Comparison of ENCODE assay signal across 27 cellular contexts in the genomic region with DNA sequence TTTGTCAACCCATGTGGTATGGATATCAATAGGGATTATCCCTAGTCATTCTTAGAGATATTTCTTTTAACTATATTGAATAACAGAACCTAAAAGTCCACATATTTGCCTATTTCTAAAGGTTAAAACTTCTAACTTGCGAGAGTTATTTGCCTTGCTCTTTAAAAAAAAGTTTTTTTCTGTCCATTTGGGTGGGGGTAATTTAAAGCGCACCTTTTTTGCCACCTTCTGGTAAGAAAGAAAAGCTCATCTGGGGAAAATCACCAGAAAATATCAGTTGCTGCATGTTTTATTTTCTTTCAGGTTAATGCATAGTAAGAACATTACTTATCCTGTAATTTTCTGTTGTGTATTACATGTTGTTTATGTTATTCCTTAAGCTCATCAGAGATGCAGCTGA.
DNase-seq lines count a peak whose midpoint lies in the region; ATAC-seq and TF ChIP-seq lines count a peak whose summit lies in the region.
"Had no signal": no experiment of that assay in that cellular context is flagged by ENCODE, and none has a peak within 500 bp of the region (broad histone marks: within the 10 kb centered on the region; RNA-seq: fewer than 3 reads in every experiment).

No MANE protein-coding gene starts in this region.

- H3K36me3 ChIP-seq in HCT116 (ENCODE audit: control insufficient read depth in 1 of 2, insufficient read depth in 2 of 2, low read length in 2 of 2) (no peaks in the 10 kb centered on the region), SU-DHL-6 (ENCODE audit: low read length) (no peaks in the 10 kb centered on the region), mucosa of descending colon (ENCODE audit: low read depth) (no peaks in the 10 kb centered on the region), ovary (no peaks in the 10 kb centered on the region)
- H3K36me3 ChIP-seq: WERI-Rb-1 had no signal

- 0 out of 2 replicates have a peak, but pooled peaks have one; percentile 14 for TF ChIP-seq RAD21 in HCT116 (IDR thresholded peaks at IDR 0.05; ENCODE audit: low read depth)

- H3K9me2 ChIP-seq in HCT116 (ENCODE audit: insufficient read depth) (no peaks in the 10 kb centered on the region), SU-DHL-6 (replicated peaks; ENCODE audit: insufficient read depth, low read length) (no peaks in the 10 kb centered on the region)
- H3K9me2 ChIP-seq: SK-N-SH had no signal

- peaks cover 9% of the 10 kb centered on the region for H3K27me3 ChIP-seq in HCT116 (ENCODE audit: insufficient read depth, low read length)
- no peaks in the 10 kb centered on the region for H3K27me3 ChIP-seq in SU-DHL-6 (ENCODE audit: low read length)
- no peaks in the 10 kb centered on the region for H3K27me3 ChIP-seq in ovary
- H3K27me3 ChIP-seq: heart right ventricle had no signal

- POLR2A ChIA-PET in HCT116 (lab: Charles Lee) = no interaction called here

- CTCF ChIA-PET in HCT116 (lab: Charles Lee) = interaction anchor here (0.8 to 1.6 kb wide), 4 partner anchors 9 to 42 kb away, joined by 3 to 6 read pairs (median 5); no protein-coding TSS in a partner anchor

- TF ChIP-seq EP300 in ovary (IDR thresholded peaks at IDR 0.05) = no peak

- intact Hi-C loops in HCT116 (cut with micrococcal nuclease) (no loop called here), mucosa of descending colon (cut with DNase I, micrococcal nuclease) (no loop called here), ovary (cut with DNase I) (no loop called here)

- no peak overlapping the region for H3K4me2 ChIP-seq in HCT116 (ENCODE audit: low read length)
- H3K4me2 ChIP-seq in SU-DHL-6 (ENCODE audit: low read depth, low read length, poor library complexity, severe bottlenecking) = peak overlapping the region; percentile 19
- H3K4me2 ChIP-seq: SK-N-SH had no signal

- H2AFZ ChIP-seq in HCT116 (ENCODE audit: low read depth, low read length, poor library complexity, severe bottlenecking) = no peak overlapping the region
- H2AFZ ChIP-seq in SU-DHL-6 (ENCODE audit: low read depth, low read length, severe bottlenecking) = no peak overlapping the region

- H3K4me1 ChIP-seq in HCT116 (ENCODE audit: control insufficient read depth in 1 of 2, insufficient read depth in 2 of 2, low read length in 2 of 2) (no peaks in the 10 kb centered on the region), mucosa of descending colon (ENCODE audit: low read depth) (no peaks in the 10 kb centered on the region), ovary (ENCODE audit: insufficient read depth) (no peaks in the 10 kb centered on the region)

- H3K9me3 ChIP-seq in HCT116 (ENCODE audit: control insufficient read depth in 1 of 2, insufficient read depth in 1 of 2, low read depth in 1 of 2, low read length in 2 of 2) (no peaks in the 10 kb centered on the region), SU-DHL-6 (ENCODE audit: insufficient read depth, low read length) (no peaks in the 10 kb centered on the region), mucosa of descending colon (no peaks in the 10 kb centered on the region), ovary (peaks cover 0 to under 1% of the 10 kb centered on the region in 2 donors)
- H3K9me3 ChIP-seq: SK-N-SH had no signal

- no peak for TF ChIP-seq POLR2A in HCT116 (IDR thresholded peaks at IDR 0.05; ENCODE audit: borderline replicate concordance, extremely low read depth, insufficient read depth, insufficient read length)
- TF ChIP-seq POLR2A in ovary (IDR thresholded peaks at IDR 0.05) = no peak

- H3K4me3 ChIP-seq in HCT116 (replicated peaks in 1 of 2; ENCODE audit: low read depth in 1 of 2, low read length in 2 of 2) = no peak overlapping the region
- no peak overlapping the region for H3K4me3 ChIP-seq in SU-DHL-6 (ENCODE audit: insufficient read depth, low read length, poor library complexity, severe bottlenecking)
- no peak overlapping the region for H3K4me3 ChIP-seq in fibroblast of the aortic adventitia (ENCODE audit: low read depth, low read length)
- H3K4me3 ChIP-seq in mucosa of descending colon = no peak overlapping the region
- H3K4me3 ChIP-seq in ovary = no peak overlapping the region
- H3K4me3 ChIP-seq: heart right ventricle, skin epidermis had no signal

- RAD21 ChIA-PET in HCT116 (lab: Charles Lee; ENCODE audit: low non-redundant PET in 1 of 2, low total read pairs in 2 of 2, uncharacterized antibody in 2 of 2, unreplicated experiment in 2 of 2) = no interaction called here

- H3K9ac ChIP-seq in HCT116 (ENCODE audit: low read length) = no peak overlapping the region
- no peak overlapping the region for H3K9ac ChIP-seq in SU-DHL-6 (ENCODE audit: low read length)
- H3K9ac ChIP-seq: SK-N-SH had no signal

- H3K79me2 ChIP-seq in HCT116 (ENCODE audit: insufficient read depth, low read length) = no peaks in the 10 kb centered on the region
- no peaks in the 10 kb centered on the region for H3K79me2 ChIP-seq in SU-DHL-6 (ENCODE audit: insufficient read depth, low read length)

- no TSS peak for BruUV-seq in HCT116 (replicated peaks; lab: Mats Ljungman, UMichigan)

- no peaks in the 10 kb centered on the region for H3F3A ChIP-seq in SU-DHL-6 (ENCODE audit: insufficient read depth)

- WGBS in ovary, 3 donors = 80 to 93% (median 86%) methylated on average over 2 of the region's 2 CpGs

- ATAC-seq in HCT116 = no peak
- ATAC-seq in mucosa of descending colon = no peak
- ATAC-seq: heart right ventricle, left cardiac atrium had no signal

- H4K20me1 ChIP-seq in HCT116 (ENCODE audit: insufficient read depth) = no peaks in the 10 kb centered on the region
- no peaks in the 10 kb centered on the region for H4K20me1 ChIP-seq in SU-DHL-6 (ENCODE audit: low read depth, low read length)

- DNase-seq in HCT116 (ENCODE audit: low read depth, low spot score) = no peak
- peak; percentile 2 for DNase-seq in fibroblast of the aortic adventitia (ENCODE audit: low read depth)
- DNase-seq in HuH-7 (ENCODE audit: low spot score) = no peak
- DNase-seq in mucosa of descending colon = no peak
- no peak for DNase-seq in HUDEP-2 (lab: John Stamatoyannopoulos, UW; ENCODE audit: unreplicated experiment in 76 of 76)
- DNase-seq in ovary = no peak
- DNase-seq: activated CD4-positive, alpha-beta T cell treated with anti-CD3 and anti-CD28 coated beads, Interleukin-2, amount 10 ng/mL, durations not matched to agents 7 days and 5 days; activated naive CD4-positive, alpha-beta T cell treated with anti-CD3 and anti-CD28 coated beads, Interleukin-2, amount 50 U/mL, for 16 hours; AML-193; amygdala; caudate nucleus; CD8-positive, alpha-beta memory T cell; dermis blood vessel endothelial cell; heart right ventricle; left cardiac atrium; mammary epithelial cell; NCI-H1048; NCI-H1930; NCI-H69; SK-N-SH; T-helper 2 cell; trophoblast cell; WERI-Rb-1 had no signal

- H3K27ac ChIP-seq in HCT116 (ENCODE audit: low read depth, low read length) (no peak overlapping the region), SU-DHL-6 (ENCODE audit: low read depth, low read length) (no peak overlapping the region), ovary (no peak overlapping the region)
- H3K27ac ChIP-seq: heart right ventricle, RWPE1, skin epidermis, WERI-Rb-1 had no signal

- peak; percentile 27; the same call in 1 of the 3 replicates for TF ChIP-seq CTCF in GM12872 (IDR thresholded peaks at IDR 0.05; ENCODE audit: insufficient read depth, low read depth, low read length)
- TF ChIP-seq CTCF in HCT116 (IDR thresholded peaks at IDR 0.05 in 2 of 3, conservative IDR thresholded peaks at IDR 0.05 in 1 of 3; ENCODE audit: borderline replicate concordance in 1 of 3, insufficient read depth in 1 of 3, low read depth in 2 of 3, low read length in 2 of 3) = peak in 1 of 3 experiments; percentile 30; a peak in 1 of 6 replicates
- peak; percentile 27 for TF ChIP-seq CTCF in SU-DHL-6 (IDR thresholded peaks at IDR 0.05; ENCODE audit: insufficient read depth, low read length, poor library complexity, severe bottlenecking)
- TF ChIP-seq CTCF in fibroblast of the aortic adventitia (IDR thresholded peaks at IDR 0.05; ENCODE audit: insufficient read depth, low read length) = no peak
- no peak for TF ChIP-seq CTCF in mucosa of descending colon (IDR thresholded peaks at IDR 0.05)
- TF ChIP-seq CTCF in ovary (IDR thresholded peaks at IDR 0.05) = no peak

TF ChIP-seq in HCT116, 20 proteins besides CTCF, POLR2A, EP300 and RAD21 (continues in another document):
- TF ChIP-seq JUND (IDR thresholded peaks at IDR 0.05) = no peak
- no peak for TF ChIP-seq EZH2phosphoT487 (IDR thresholded peaks at IDR 0.05; ENCODE audit: borderline replicate concordance)
- no peak for TF ChIP-seq CEBPB (IDR thresholded peaks at IDR 0.05; ENCODE audit: low read depth)
- no peak for TF ChIP-seq ELF1 (IDR thresholded peaks at IDR 0.05; ENCODE audit: borderline replicate concordance, low read depth)
- no peak for TF ChIP-seq ZNF274 (IDR thresholded peaks at IDR 0.05; ENCODE audit: low read depth, low read length)
- TF ChIP-seq FOSL1 (IDR thresholded peaks at IDR 0.05; ENCODE audit: low read depth) = no peak
- TF ChIP-seq ATF3 (IDR thresholded peaks at IDR 0.05) = no peak
- no peak for TF ChIP-seq POLR2AphosphoS5 (IDR thresholded peaks at IDR 0.05; ENCODE audit: low read depth, low read length)
- no peak for TF ChIP-seq SP1 (IDR thresholded peaks at IDR 0.05; ENCODE audit: low read depth)
- TF ChIP-seq CBX3 (IDR thresholded peaks at IDR 0.05; ENCODE audit: low read depth) = no peak

Comparison
In these comparisons a context has a peak if more than half of its experiments do, and no peak if none do; other contexts are left out.
1. CTCF ChIP-seq: peak in GM12872 (single experiment) and SU-DHL-6 (single experiment); none in fibroblast of the aortic adventitia (single experiment), mucosa of descending colon (single experiment) and ovary (0 of 3).